ENCODE assay signal across 8 cellular contexts in genomic region chr15:59689626-59690236, GRCh38. TPM values are rescaled to one million over a fixed set of nuclear protein-coding genes. Genes with fewer than 3 reads are reported as not detected.
DNase-seq lines count a peak whose midpoint lies in the region; ATAC-seq and TF ChIP-seq lines count a peak whose summit lies in the region.

No MANE protein-coding gene starts in this region.

- H3K9me3 ChIP-seq in OCI-LY3 (ENCODE audit: insufficient read depth, low read length) = no peaks in the 10 kb centered on the region

- peak overlapping the region; percentile 86 for H3K4me3 ChIP-seq in OCI-LY3 (ENCODE audit: low read length)

- peaks cover 44% of the 10 kb centered on the region for H3K79me2 ChIP-seq in OCI-LY3 (ENCODE audit: low read length)

- peak overlapping the region; percentile 91 for H3K4me3 Mint-ChIP-seq in activated T-cell treated with anti-CD3 and anti-CD28 coated beads, Interleukin-2, amount 50 U/mL, for 24 hours
- H3K4me3 Mint-ChIP-seq in natural killer cell treated with Interleukin-12 subunit alpha and Interleukin-12 subunit beta and Interleukin-15 and Interleukin-18, amount 100 ng/mL, for 72 hours = peak overlapping the region; percentile 97
- H3K4me3 Mint-ChIP-seq in stimulated activated naive CD8-positive, alpha-beta T cell treated with anti-CD3 and anti-CD28 coated beads, Interleukin-15, Interleukin-2, amounts not matched to agents 100 ng/mL and 50 ng/mL, for 24 hours = peak overlapping the region; percentile 94

- DNase-seq in ACHN = peak; percentile 78
- DNase-seq in HT1080 (ENCODE audit: low read depth) = peak; percentile 75
- DNase-seq in activated T-cell treated with anti-CD3 and anti-CD28 coated beads, Interleukin-2, amount 50 U/mL, for 24 hours = peak; percentile 65
- DNase-seq in fibroblast of gingiva (ENCODE audit: low read depth) = peak; percentile 70
- DNase-seq in natural killer cell treated with Interleukin-12 subunit alpha and Interleukin-12 subunit beta and Interleukin-15 and Interleukin-18, amount 100 ng/mL, for 72 hours (ENCODE audit: low spot score) = peak; percentile 70

- H3K36me3 Mint-ChIP-seq in activated T-cell treated with anti-CD3 and anti-CD28 coated beads, Interleukin-2, amount 50 U/mL, for 24 hours (ENCODE audit: low read depth) = peaks cover 40% of the 10 kb centered on the region
- peaks cover 14% of the 10 kb centered on the region for H3K36me3 Mint-ChIP-seq in natural killer cell treated with Interleukin-12 subunit alpha and Interleukin-12 subunit beta and Interleukin-15 and Interleukin-18, amount 100 ng/mL, for 72 hours
- H3K36me3 Mint-ChIP-seq in stimulated activated naive CD8-positive, alpha-beta T cell treated with anti-CD3 and anti-CD28 coated beads, Interleukin-15, Interleukin-2, amounts not matched to agents 100 ng/mL and 50 ng/mL, for 24 hours (ENCODE audit: low read depth) = peaks cover 27% of the 10 kb centered on the region

- in situ Hi-C loops in ACHN (cut with HindIII; ENCODE audit: low pct_ligation_motif_present, low pct_unique_long_range_greater_than_20kb, low sequenced_read_pairs) = no loop called here

- H3K27ac ChIP-seq in OCI-LY3 (ENCODE audit: low read length) = peak overlapping the region; percentile 74

- peaks cover 12% of the 10 kb centered on the region for H3K36me3 ChIP-seq in OCI-LY3 (replicated peaks; ENCODE audit: low read depth, low read length)

- ATAC-seq in natural killer cell treated with Interleukin-12 subunit alpha and Interleukin-12 subunit beta and Interleukin-15 and Interleukin-18, amount 100 ng/mL, for 72 hours = peak; percentile 25 to 42
- ATAC-seq in GM19023 (IDR thresholded peaks at IDR 0.05; ENCODE audit: unreplicated experiment) = no peak

- TF ChIP-seq CTCF in OCI-LY3 (IDR thresholded peaks at IDR 0.05; ENCODE audit: low read depth, low read length) = no peak

- H3K4me2 ChIP-seq in OCI-LY3 (ENCODE audit: low read length) = peak overlapping the region; percentile 68

- peak overlapping the region; percentile 96 for H3K27ac Mint-ChIP-seq in activated T-cell treated with anti-CD3 and anti-CD28 coated beads, Interleukin-2, amount 50 U/mL, for 24 hours
- H3K27ac Mint-ChIP-seq in natural killer cell treated with Interleukin-12 subunit alpha and Interleukin-12 subunit beta and Interleukin-15 and Interleukin-18, amount 100 ng/mL, for 72 hours = peak overlapping the region; percentile 84 to 86
- H3K27ac Mint-ChIP-seq in stimulated activated naive CD8-positive, alpha-beta T cell treated with anti-CD3 and anti-CD28 coated beads, Interleukin-15, Interleukin-2, amounts not matched to agents 100 ng/mL and 50 ng/mL, for 24 hours = peak overlapping the region; percentile 93

- H4K20me1 ChIP-seq in OCI-LY3 (ENCODE audit: insufficient read depth, low read length) = peaks cover 23% of the 10 kb centered on the region

- no peaks in the 10 kb centered on the region for H3K27me3 ChIP-seq in OCI-LY3 (ENCODE audit: low read depth, low read length)

- H2AFZ ChIP-seq in OCI-LY3 (ENCODE audit: low read depth, low read length) = peak overlapping the region; percentile 62

- peak overlapping the region; percentile 68 for H3K9ac ChIP-seq in OCI-LY3 (ENCODE audit: low read length)

- peaks cover 36% of the 10 kb centered on the region for H3K4me1 ChIP-seq in OCI-LY3 (ENCODE audit: low read length)

- no peaks in the 10 kb centered on the region for H3K27me3 Mint-ChIP-seq in activated T-cell treated with anti-CD3 and anti-CD28 coated beads, Interleukin-2, amount 50 U/mL, for 24 hours
- no peaks in the 10 kb centered on the region for H3K27me3 Mint-ChIP-seq in natural killer cell treated with Interleukin-12 subunit alpha and Interleukin-12 subunit beta and Interleukin-15 and Interleukin-18, amount 100 ng/mL, for 72 hours
- no peaks in the 10 kb centered on the region for H3K27me3 Mint-ChIP-seq in stimulated activated naive CD8-positive, alpha-beta T cell treated with anti-CD3 and anti-CD28 coated beads, Interleukin-15, Interleukin-2, amounts not matched to agents 100 ng/mL and 50 ng/mL, for 24 hours

- no peaks in the 10 kb centered on the region for H3K9me3 Mint-ChIP-seq in activated T-cell treated with anti-CD3 and anti-CD28 coated beads, Interleukin-2, amount 50 U/mL, for 24 hours
- no peaks in the 10 kb centered on the region for H3K9me3 Mint-ChIP-seq in natural killer cell treated with Interleukin-12 subunit alpha and Interleukin-12 subunit beta and Interleukin-15 and Interleukin-18, amount 100 ng/mL, for 72 hours
- no peaks in the 10 kb centered on the region for H3K9me3 Mint-ChIP-seq in stimulated activated naive CD8-positive, alpha-beta T cell treated with anti-CD3 and anti-CD28 coated beads, Interleukin-15, Interleukin-2, amounts not matched to agents 100 ng/mL and 50 ng/mL, for 24 hours

- peaks cover 40% of the 10 kb centered on the region for H3K4me1 Mint-ChIP-seq in activated T-cell treated with anti-CD3 and anti-CD28 coated beads, Interleukin-2, amount 50 U/mL, for 24 hours (ENCODE audit: low read depth)
- peaks cover 19 to 35% of the 10 kb centered on the region in 2 donors for H3K4me1 Mint-ChIP-seq in natural killer cell treated with Interleukin-12 subunit alpha and Interleukin-12 subunit beta and Interleukin-15 and Interleukin-18, amount 100 ng/mL, for 72 hours (ENCODE audit: low read depth in 2 of 2)
- H3K4me1 Mint-ChIP-seq in stimulated activated naive CD8-positive, alpha-beta T cell treated with anti-CD3 and anti-CD28 coated beads, Interleukin-15, Interleukin-2, amounts not matched to agents 100 ng/mL and 50 ng/mL, for 24 hours (ENCODE audit: low read depth) = peaks cover 47% of the 10 kb centered on the region

RNA-seq across cellular contexts. Expression of gene BNIP2, which starts 0.6 kb away (rescaled TPM):
- 72.0 and 107 TPM in 2 replicates for total RNA-seq in HT1080 (2014; rRNA removed; shearing (Covaris generic))
- 113 and 145 TPM in 2 replicates for polyA plus RNA-seq in HT1080 (2015; cell fraction: cytosol; rRNA removed)
- polyA plus RNA-seq in HT1080 (2015; cell fraction: nucleus; rRNA removed) = 86.4 and 92.2 TPM in 2 replicates
- total RNA-seq in natural killer cell treated with Interleukin-12 subunit alpha and Interleukin-12 subunit beta and Interleukin-15 and Interleukin-18, amount 100 ng/mL, for 72 hours = 10 to 100 TPM; 66.3 to 70.5 TPM

RNA-seq across cellular contexts. Expression of gene GTF2A2, which starts 32.4 kb away (rescaled TPM):
- 80.3 and 126 TPM in 2 replicates for total RNA-seq in HT1080 (2014; rRNA removed; shearing (Covaris generic))
- 104 and 205 TPM in 2 replicates for polyA plus RNA-seq in HT1080 (2015; cell fraction: cytosol; rRNA removed)
- 20.4 and 49.8 TPM in 2 replicates for polyA plus RNA-seq in HT1080 (2015; cell fraction: nucleus; rRNA removed)
- total RNA-seq in natural killer cell treated with Interleukin-12 subunit alpha and Interleukin-12 subunit beta and Interleukin-15 and Interleukin-18, amount 100 ng/mL, for 72 hours = 100 to 1,000 TPM; 109 to 150 TPM
